Comparison of ENCODE assay signal across 20 cellular contexts in genomic region chr1:240304466-240304865, GRCh38.
A peak's percentile ranks its signal among the peaks of the same experiment; 100 is the strongest.
DNase-seq lines count a peak whose midpoint lies in the region; ATAC-seq and TF ChIP-seq lines count a peak whose summit lies in the region.
"Had no signal": no experiment of that assay in that cellular context is flagged by ENCODE, and none has a peak within 500 bp of the region (broad histone marks: within the 10 kb centered on the region; RNA-seq: fewer than 3 reads in every experiment).

No MANE protein-coding gene starts in this region.

- no peak overlapping the region for H3K14ac ChIP-seq in trophoblast cell (ENCODE audit: low read length)

- no peak overlapping the region for H3K4me2 ChIP-seq in trophoblast cell (ENCODE audit: low read length)

- H3K23ac ChIP-seq in trophoblast cell (ENCODE audit: low read length): no peak overlapping the region

- peak overlapping the region; percentile 10 for H3K27ac ChIP-seq in endodermal cell (ENCODE audit: low read depth, low read length)
- no peak overlapping the region for H3K27ac ChIP-seq in trophoblast cell (ENCODE audit: low read depth, low read length)

- no peak overlapping the region for H4K91ac ChIP-seq in trophoblast cell (ENCODE audit: low read depth, low read length)

- H3K9me3 ChIP-seq in endodermal cell (ENCODE audit: control insufficient read depth, low read length) (peaks cover 11% of the 10 kb centered on the region), trophoblast cell (ENCODE audit: insufficient read depth, low read depth, low read length) (no peaks in the 10 kb centered on the region)

- H3K18ac ChIP-seq in trophoblast cell (ENCODE audit: low read length): no peak overlapping the region

- no peaks in the 10 kb centered on the region for H3K27me3 Mint-ChIP-seq in endodermal cell (ENCODE audit: insufficient read depth)
- H3K27me3 Mint-ChIP-seq in activated T-cell treated with anti-CD3 and anti-CD28 coated beads, Interleukin-2, amount 50 U/mL, for 72 hours (ENCODE audit: low read depth): no peaks in the 10 kb centered on the region
- H3K27me3 Mint-ChIP-seq: B cell; CD4-positive, CD25-positive, alpha-beta regulatory T cell had no signal

- ATAC-seq in SK-N-SH treated with all-trans-retinoic acid at 6 μM for 48 hours: no peak
- no peak for ATAC-seq in activated T-cell treated with anti-CD3 and anti-CD28 coated beads, Interleukin-2, amount 50 U/mL, for 72 hours (replicated peaks in 1 of 2)
- ATAC-seq: HepG2 had no signal

- H3K79me1 ChIP-seq in trophoblast cell (ENCODE audit: low read length): no peaks in the 10 kb centered on the region

- H3K79me2 ChIP-seq in trophoblast cell (ENCODE audit: control insufficient read depth, insufficient read depth, low read length, poor library complexity): no peaks in the 10 kb centered on the region

- no peak overlapping the region for H2BK5ac ChIP-seq in trophoblast cell (ENCODE audit: low read depth, low read length, poor library complexity)

- H3K4ac ChIP-seq in trophoblast cell (ENCODE audit: low read depth, low read length): no peak overlapping the region

- H3K4me3 Mint-ChIP-seq in endodermal cell: peak overlapping the region; percentile 34
- no peak overlapping the region for H3K4me3 Mint-ChIP-seq in activated T-cell treated with anti-CD3 and anti-CD28 coated beads, Interleukin-2, amount 50 U/mL, for 72 hours
- H3K4me3 Mint-ChIP-seq: B cell; CD4-positive, CD25-positive, alpha-beta regulatory T cell had no signal

- no peak overlapping the region for H4K8ac ChIP-seq in trophoblast cell (ENCODE audit: low read depth, low read length)

- H4K12ac ChIP-seq in trophoblast cell (ENCODE audit: low read depth, low read length): no peak overlapping the region

- no peak overlapping the region for H2BK120ac ChIP-seq in trophoblast cell (ENCODE audit: insufficient read depth, low read length, poor library complexity)

- H2BK12ac ChIP-seq in trophoblast cell (ENCODE audit: low read length): no peak overlapping the region

- no peak overlapping the region for H2AFZ ChIP-seq in trophoblast cell (ENCODE audit: insufficient read depth, low read length, poor library complexity)

- DNase-seq in NCI-H748 (lab: John Stamatoyannopoulos, UW; ENCODE audit: unreplicated experiment) (peak; percentile 11), NCI-H748 treated with DMSO at 0.1 percent for 48 hours (lab: John Stamatoyannopoulos, UW) (no peak), NCI-H524 (lab: John Stamatoyannopoulos, UW) (peak; percentile 66 to 77), endodermal cell (peak; percentile 58), trophoblast cell (no peak), SK-N-DZ (ENCODE audit: low spot score) (no peak)
- no peak for DNase-seq in activated T-cell treated with anti-CD3 and anti-CD28 coated beads, Interleukin-2, amount 50 U/mL, for 72 hours
- DNase-seq: 8988T; CD4-positive, CD25-positive, alpha-beta regulatory T cell; COR-L47; GF-D8; KG1; MV-4-11; NCI-H1930; NCI-H510A treated with DMSO at 0.1 percent for 48 hours; RPMI8226; SHP77 treated with DMSO at 0.1 percent for 48 hours had no signal

- no peaks in the 10 kb centered on the region for H3K27me3 ChIP-seq in endodermal cell (ENCODE audit: control insufficient read depth, insufficient read depth, low read length, poor library complexity, severe bottlenecking)
- H3K27me3 ChIP-seq in trophoblast cell (ENCODE audit: insufficient read depth, low read length): no peaks in the 10 kb centered on the region

- peaks cover 13% of the 10 kb centered on the region for H3K36me3 Mint-ChIP-seq in endodermal cell (ENCODE audit: low read depth)
- no peaks in the 10 kb centered on the region for H3K36me3 Mint-ChIP-seq in activated T-cell treated with anti-CD3 and anti-CD28 coated beads, Interleukin-2, amount 50 U/mL, for 72 hours (ENCODE audit: insufficient read depth in 2 of 2)
- H3K36me3 Mint-ChIP-seq: CD4-positive, CD25-positive, alpha-beta regulatory T cell had no signal

- H3K27ac Mint-ChIP-seq in endodermal cell: peak overlapping the region; percentile 74
- no peak overlapping the region for H3K27ac Mint-ChIP-seq in activated T-cell treated with anti-CD3 and anti-CD28 coated beads, Interleukin-2, amount 50 U/mL, for 72 hours
- H3K27ac Mint-ChIP-seq: B cell; CD4-positive, CD25-positive, alpha-beta regulatory T cell had no signal

- H3K9me3 Mint-ChIP-seq in endodermal cell: peaks cover 4% of the 10 kb centered on the region
- peaks cover 4 to 10% of the 10 kb centered on the region in 2 donors for H3K9me3 Mint-ChIP-seq in activated T-cell treated with anti-CD3 and anti-CD28 coated beads, Interleukin-2, amount 50 U/mL, for 72 hours

- WGBS in endodermal cell (ENCODE audit: insufficient coverage in 1 of 2, insufficient read length in 1 of 2), 2 experiments: 62 to 63% methylated on average over 4 to 5 of the region's 5 CpGs
- WGBS in trophoblast cell (ENCODE audit: extremely low coverage, insufficient coverage, insufficient read length): no CpG with 5 or more reads among the region's 5 CpGs

- H3K4me3 ChIP-seq in endodermal cell (ENCODE audit: low read length) (peak overlapping the region; percentile 43), trophoblast cell (ENCODE audit: low read depth, low read length) (no peak overlapping the region)

- no peak overlapping the region for H2AK5ac ChIP-seq in trophoblast cell (ENCODE audit: low read length)

- H3K9ac ChIP-seq in endodermal cell (ENCODE audit: extremely low read depth, low read length, poor library complexity, severe bottlenecking) (no peak overlapping the region), trophoblast cell (ENCODE audit: low read length) (peak overlapping the region; percentile 33)

- H3K4me1 ChIP-seq in endodermal cell (ENCODE audit: control insufficient read depth, insufficient read depth, low read length) (peaks cover 13% of the 10 kb centered on the region), trophoblast cell (ENCODE audit: control insufficient read depth in 1 of 2, insufficient read depth in 2 of 2, low read length in 2 of 2) (no peaks in the 10 kb centered on the region)

- peaks cover 37% of the 10 kb centered on the region for H3K36me3 ChIP-seq in endodermal cell (ENCODE audit: control insufficient read depth, insufficient read depth, low read length)
- H3K36me3 ChIP-seq in trophoblast cell (ENCODE audit: control insufficient read depth in 1 of 2, insufficient read depth in 2 of 2, low read length in 2 of 2): no peaks in the 10 kb centered on the region

- peaks cover 27% of the 10 kb centered on the region for H3K4me1 Mint-ChIP-seq in endodermal cell
- H3K4me1 Mint-ChIP-seq in activated T-cell treated with anti-CD3 and anti-CD28 coated beads, Interleukin-2, amount 50 U/mL, for 72 hours (ENCODE audit: low read depth): no peaks in the 10 kb centered on the region
- H3K4me1 Mint-ChIP-seq: B cell; CD4-positive, CD25-positive, alpha-beta regulatory T cell had no signal

- TF ChIP-seq CTCF in endodermal cell (conservative IDR thresholded peaks at IDR 0.05): no peak

TF ChIP-seq in SK-N-SH treated with all-trans-retinoic acid at 6 μM for 48 hours, 23 proteins besides CTCF, POLR2A, EP300 and RAD21:
- no peak for TF ChIP-seq ESRRG (CRISPR knock-in tag; IDR thresholded peaks at IDR 0.05)
- TF ChIP-seq PPARA (CRISPR knock-in tag; IDR thresholded peaks at IDR 0.05; ENCODE audit: borderline replicate concordance): no peak
- TF ChIP-seq ZNF8 (CRISPR knock-in tag; IDR thresholded peaks at IDR 0.05): no peak
- TF ChIP-seq ZNF70 (CRISPR knock-in tag; IDR thresholded peaks at IDR 0.05): no peak
- TF ChIP-seq BACH2 (CRISPR knock-in tag; IDR thresholded peaks at IDR 0.05; ENCODE audit: borderline replicate concordance): no peak
- no peak for TF ChIP-seq TOX (CRISPR knock-in tag; IDR thresholded peaks at IDR 0.05; ENCODE audit: borderline replicate concordance)
- TF ChIP-seq CSRNP3 (CRISPR knock-in tag; IDR thresholded peaks at IDR 0.05): no peak
- no peak for TF ChIP-seq CREB5 (CRISPR knock-in tag; IDR thresholded peaks at IDR 0.05; ENCODE audit: low read depth)
- no peak for TF ChIP-seq RARB (CRISPR knock-in tag; IDR thresholded peaks at IDR 0.05)
- TF ChIP-seq SNAI2 (CRISPR knock-in tag; IDR thresholded peaks at IDR 0.05): no peak
- no peak for TF ChIP-seq GLIS3 (CRISPR knock-in tag; IDR thresholded peaks at IDR 0.05)
- no peak for TF ChIP-seq ZNF565 (CRISPR knock-in tag; conservative IDR thresholded peaks at IDR 0.05; ENCODE audit: low read depth)
- no peak for TF ChIP-seq ZC3H10 (CRISPR knock-in tag; IDR thresholded peaks at IDR 0.05)

Comparison
In these comparisons a context has a peak if more than half of its experiments do, and no peak if none do; other contexts are left out.
1. DNase-seq: peak in NCI-H748 (single experiment), NCI-H524 (2 of 2) and endodermal cell (single experiment); none in NCI-H748 treated with DMSO at 0.1 percent for 48 hours (single experiment), trophoblast cell (0 of 2), SK-N-DZ (single experiment) and activated T-cell treated with anti-CD3 and anti-CD28 coated beads, Interleukin-2, amount 50 U/mL, for 72 hours (0 of 2).